ENCODE assay signal across 30 cellular contexts in genomic region chr16:84370723-84371552, GRCh38. TPM values are rescaled to one million over a fixed set of nuclear protein-coding genes. Genes with fewer than 3 reads are reported as not detected.
DNase-seq lines count a peak whose midpoint lies in the region; TF ChIP-seq lines count a peak whose summit lies in the region.
"Had no signal": no experiment of that assay in that cellular context is flagged by ENCODE, and none has a peak within 500 bp of the region (broad histone marks: within the 10 kb centered on the region; RNA-seq: fewer than 3 reads in every experiment).

No MANE protein-coding gene starts in this region.

- peak overlapping the region; percentile 99 for H3K4me3 Mint-ChIP-seq in Calu3 (ENCODE audit: low read depth, unreplicated experiment)
- no peak overlapping the region for H3K4me3 Mint-ChIP-seq in CD4-positive, alpha-beta memory T cell
- H3K4me3 Mint-ChIP-seq: activated CD8-positive, alpha-beta memory T cell treated with anti-CD3 and anti-CD28 coated beads, Interleukin-2, amount 10 ng/mL, durations not matched to agents 7 days and 5 days; activated T-cell treated with anti-CD3 and anti-CD28 coated beads, Interleukin-2, amount 50 U/mL, for 72 hours; naive thymus-derived CD4-positive, alpha-beta T cell had no signal

- DNase-seq in Calu3, result peak; percentile 36
- DNase-seq in trophoblast cell, result no peak
- DNase-seq in CD4-positive, alpha-beta memory T cell, result no peak
- DNase-seq in LoVo (ENCODE audit: low spot score), result no peak
- DNase-seq in posterior vena cava (ENCODE audit: low spot score), result no peak
- DNase-seq: activated CD4-positive, alpha-beta T cell treated with anti-CD3 and anti-CD28 coated beads, Interleukin-2, amount 50 U/mL, for 4 hours; activated CD4-positive, CD25-positive, alpha-beta regulatory T cell; activated CD8-positive, alpha-beta memory T cell treated with anti-CD3 and anti-CD28 coated beads, Interleukin-2, amount 10 ng/mL, durations not matched to agents 7 days and 5 days; activated T-cell treated with anti-CD3 and anti-CD28 coated beads, Interleukin-2, amount 50 U/mL, for 72 hours; glutamatergic neuron; Karpas-422; left ventricle myocardium inferior; MV-4-11; naive thymus-derived CD4-positive, alpha-beta T cell; NCI-H1436 treated with DMSO at 0.1 percent for 48 hours; NCI-H82; RPMI8226; sigmoid colon; stimulated activated CD4-positive, alpha-beta T cell treated with anti-CD3 and anti-CD28 coated beads, Interleukin-4, amount 100 ng/mL, for 1 hour; thyroid gland had no signal

- H3K14ac ChIP-seq in trophoblast cell (ENCODE audit: low read length), result no peak overlapping the region

- H3K36me3 ChIP-seq in Loucy (ENCODE audit: insufficient read depth, low read length) (no peaks in the 10 kb centered on the region), duodenal mucosa (ENCODE audit: control insufficient read depth in 1 of 2, insufficient read depth in 2 of 2, low read length in 2 of 2) (no peaks in the 10 kb centered on the region), muscle layer of duodenum (ENCODE audit: control insufficient read depth in 1 of 2, insufficient read depth in 2 of 2, low read length in 2 of 2) (no peaks in the 10 kb centered on the region), trophoblast cell (ENCODE audit: control insufficient read depth in 1 of 2, insufficient read depth in 2 of 2, low read length in 2 of 2) (no peaks in the 10 kb centered on the region)
- H3K36me3 ChIP-seq in CD4-positive, alpha-beta memory T cell (ENCODE audit: insufficient read depth, low read length), result no peaks in the 10 kb centered on the region
- H3K36me3 ChIP-seq: left ventricle myocardium inferior, prostate gland, sigmoid colon, SJSA1, thyroid gland had no signal

- CTCF ChIA-PET in Calu3 (lab: Charles Lee), result no interaction called here
- CTCF ChIA-PET in CD4-positive, alpha-beta memory T cell (lab: Charles Lee; ENCODE audit: partially characterized antibody), result no interaction called here

- H3K9ac ChIP-seq in Loucy (ENCODE audit: low read depth, low read length, poor library complexity, severe bottlenecking) (no peak overlapping the region), duodenal mucosa (ENCODE audit: low read depth in 1 of 2, low read length in 2 of 2) (peak overlapping the region; percentile 24 to 32), trophoblast cell (ENCODE audit: low read length) (no peak overlapping the region)

- H3K79me1 ChIP-seq in trophoblast cell (ENCODE audit: low read length), result peaks cover 3% of the 10 kb centered on the region

- H2AFZ ChIP-seq in Loucy (ENCODE audit: low read length) (no peak overlapping the region), trophoblast cell (ENCODE audit: insufficient read depth, low read length, poor library complexity) (no peak overlapping the region)

- TF ChIP-seq CTCF in Calu3 (IDR thresholded peaks at IDR 0.05; ENCODE audit: unreplicated experiment), result no peak
- TF ChIP-seq CTCF in Loucy (conservative IDR thresholded peaks at IDR 0.05; ENCODE audit: low read length), result no peak

- WGBS in trophoblast cell (ENCODE audit: extremely low coverage, insufficient coverage, insufficient read length), result no CpG with 5 or more reads among the region's 8 CpGs

- H3K4me3 ChIP-seq in Loucy (ENCODE audit: low read length, poor library complexity, severe bottlenecking) (no peak overlapping the region), duodenal mucosa (ENCODE audit: low read depth in 1 of 2, low read length in 2 of 2) (peak overlapping the region in 1 of 2 donors; percentile 83), muscle layer of duodenum (ENCODE audit: low read depth in 1 of 2, low read length in 2 of 2) (no peak overlapping the region), trophoblast cell (ENCODE audit: low read depth, low read length) (no peak overlapping the region)
- no peak overlapping the region for H3K4me3 ChIP-seq in CD4-positive, alpha-beta memory T cell (ENCODE audit: low read length in 2 of 2)
- H3K4me3 ChIP-seq: GM12878, left ventricle myocardium inferior, prostate gland, sigmoid colon, SJSA1, thyroid gland had no signal

- H3K27me3 ChIP-seq in Loucy (ENCODE audit: insufficient read depth, low read length, poor library complexity, severe bottlenecking) (no peaks in the 10 kb centered on the region), duodenal mucosa (ENCODE audit: control insufficient read depth in 1 of 2, insufficient read depth in 2 of 2, low read length in 2 of 2) (peaks cover 0 to 7% of the 10 kb centered on the region in 2 donors), muscle layer of duodenum (ENCODE audit: low read depth, low read length) (peaks cover 23% of the 10 kb centered on the region), trophoblast cell (ENCODE audit: insufficient read depth, low read length) (no peaks in the 10 kb centered on the region)
- peaks cover 4% of the 10 kb centered on the region for H3K27me3 ChIP-seq in CD4-positive, alpha-beta memory T cell (ENCODE audit: insufficient read depth, low read length)
- H3K27me3 ChIP-seq: thyroid gland had no signal

- no peak overlapping the region for H4K91ac ChIP-seq in trophoblast cell (ENCODE audit: low read depth, low read length)

- peak overlapping the region; percentile 94 for H3K27ac Mint-ChIP-seq in Calu3 (ENCODE audit: unreplicated experiment)
- no peak overlapping the region for H3K27ac Mint-ChIP-seq in CD4-positive, alpha-beta memory T cell
- H3K27ac Mint-ChIP-seq: activated CD8-positive, alpha-beta memory T cell treated with anti-CD3 and anti-CD28 coated beads, Interleukin-2, amount 10 ng/mL, durations not matched to agents 7 days and 5 days; activated T-cell treated with anti-CD3 and anti-CD28 coated beads, Interleukin-2, amount 50 U/mL, for 72 hours; naive thymus-derived CD4-positive, alpha-beta T cell had no signal

- H4K12ac ChIP-seq in trophoblast cell (ENCODE audit: low read depth, low read length), result no peak overlapping the region

- peaks cover 14% of the 10 kb centered on the region for H3K27me3 Mint-ChIP-seq in Calu3 (ENCODE audit: unreplicated experiment)
- H3K27me3 Mint-ChIP-seq in CD4-positive, alpha-beta memory T cell, result peaks cover 36 to 44% of the 10 kb centered on the region in 2 donors

- H3K9me3 ChIP-seq in Loucy (ENCODE audit: insufficient read depth, low read depth, low read length) (no peaks in the 10 kb centered on the region), duodenal mucosa (ENCODE audit: control insufficient read depth in 1 of 2, low read length in 2 of 2) (no peaks in the 10 kb centered on the region), muscle layer of duodenum (ENCODE audit: control insufficient read depth in 1 of 2, low read length in 2 of 2) (no peaks in the 10 kb centered on the region), trophoblast cell (ENCODE audit: insufficient read depth, low read depth, low read length) (no peaks in the 10 kb centered on the region)
- H3K9me3 ChIP-seq in CD4-positive, alpha-beta memory T cell (ENCODE audit: control insufficient read depth in 1 of 2, low read length in 2 of 2), result no peaks in the 10 kb centered on the region
- H3K9me3 ChIP-seq: left ventricle myocardium inferior, prostate gland, sigmoid colon, SJSA1, thyroid gland had no signal

- peaks cover 35% of the 10 kb centered on the region for H3K36me3 Mint-ChIP-seq in Calu3 (ENCODE audit: insufficient read depth, unreplicated experiment)
- no peaks in the 10 kb centered on the region for H3K36me3 Mint-ChIP-seq in CD4-positive, alpha-beta memory T cell
- H3K36me3 Mint-ChIP-seq: activated CD8-positive, alpha-beta memory T cell treated with anti-CD3 and anti-CD28 coated beads, Interleukin-2, amount 10 ng/mL, durations not matched to agents 7 days and 5 days; naive thymus-derived CD4-positive, alpha-beta T cell had no signal

- peak overlapping the region; percentile 17 for H3K4me2 ChIP-seq in Loucy (ENCODE audit: low read depth, low read length, poor library complexity, severe bottlenecking)
- H3K4me2 ChIP-seq in trophoblast cell (ENCODE audit: low read length), result no peak overlapping the region

- intact Hi-C loops in Calu3 (cut with micrococcal nuclease; ENCODE audit: unreplicated experiment) (no loop called here), posterior vena cava (cut with DNase I) (no loop called here)
- intact Hi-C loops in CD4-positive, alpha-beta memory T cell (cut with micrococcal nuclease), result no loop called here

- no peaks in the 10 kb centered on the region for H3K79me2 ChIP-seq in Loucy (ENCODE audit: insufficient read depth, low read length)
- H3K79me2 ChIP-seq in trophoblast cell (ENCODE audit: control insufficient read depth, insufficient read depth, low read length, poor library complexity), result peaks cover 3% of the 10 kb centered on the region

- H3K4me1 ChIP-seq in Loucy (ENCODE audit: insufficient read depth, low read length, poor library complexity, severe bottlenecking) (peaks cover 10% of the 10 kb centered on the region), duodenal mucosa (ENCODE audit: control insufficient read depth in 1 of 2, insufficient read depth in 2 of 2, low read length in 2 of 2) (peaks cover 31% of the 10 kb centered on the region in 2 donors), muscle layer of duodenum (ENCODE audit: control insufficient read depth in 1 of 2, insufficient read depth in 2 of 2, low read length in 2 of 2) (peaks cover 0 to 15% of the 10 kb centered on the region in 2 donors), trophoblast cell (ENCODE audit: control insufficient read depth in 1 of 2, insufficient read depth in 2 of 2, low read length in 2 of 2) (peaks cover 9 to 14% of the 10 kb centered on the region in 2 experiments)
- no peaks in the 10 kb centered on the region for H3K4me1 ChIP-seq in CD4-positive, alpha-beta memory T cell (ENCODE audit: insufficient read depth, low read length)
- H3K4me1 ChIP-seq: SJSA1 had no signal

- H3K27ac ChIP-seq in duodenal mucosa (ENCODE audit: low read depth, low read length), result peak overlapping the region; percentile 10
- peak overlapping the region; percentile 45 for H3K27ac ChIP-seq in muscle layer of duodenum (ENCODE audit: low read length)
- no peak overlapping the region for H3K27ac ChIP-seq in trophoblast cell (ENCODE audit: low read depth, low read length)
- no peak overlapping the region for H3K27ac ChIP-seq in CD4-positive, alpha-beta memory T cell (ENCODE audit: low read depth, low read length)
- H3K27ac ChIP-seq: HL-60, left ventricle myocardium inferior, sigmoid colon, SJSA1, thyroid gland had no signal

- H3K9me3 Mint-ChIP-seq in Calu3 (ENCODE audit: low read depth, unreplicated experiment), result no peaks in the 10 kb centered on the region
- H3K9me3 Mint-ChIP-seq in CD4-positive, alpha-beta memory T cell, result no peaks in the 10 kb centered on the region
- H3K9me3 Mint-ChIP-seq: activated T-cell treated with anti-CD3 and anti-CD28 coated beads, Interleukin-2, amount 50 U/mL, for 72 hours had no signal

- peaks cover 37% of the 10 kb centered on the region for H3K4me1 Mint-ChIP-seq in Calu3 (ENCODE audit: low read depth, unreplicated experiment)
- peaks cover 6 to 24% (median 11%) of the 10 kb centered on the region in 4 donors for H3K4me1 Mint-ChIP-seq in CD4-positive, alpha-beta memory T cell

- H3K18ac ChIP-seq in trophoblast cell (ENCODE audit: low read length), result no peak overlapping the region

- no TSS peak for BruUV-seq in Calu3 (replicated peaks; lab: Mats Ljungman, UMichigan)

- H4K8ac ChIP-seq in trophoblast cell (ENCODE audit: low read depth, low read length), result no peak overlapping the region

- no peaks in the 10 kb centered on the region for H3K9me2 ChIP-seq in Loucy (replicated peaks; ENCODE audit: low read depth, low read length)

- POLR2A ChIA-PET in CD4-positive, alpha-beta memory T cell (lab: Charles Lee; ENCODE audit: partially characterized antibody), result no interaction called here

- no peaks in the 10 kb centered on the region for H3F3A ChIP-seq in Loucy (ENCODE audit: low read depth)

- H2BK120ac ChIP-seq in trophoblast cell (ENCODE audit: insufficient read depth, low read length, poor library complexity), result no peak overlapping the region

- H2BK5ac ChIP-seq in trophoblast cell (ENCODE audit: low read depth, low read length, poor library complexity), result no peak overlapping the region

- no peak overlapping the region for H3K23ac ChIP-seq in trophoblast cell (ENCODE audit: low read length)

- H4K20me1 ChIP-seq in Loucy (ENCODE audit: insufficient read depth, low read length, poor library complexity, severe bottlenecking), result no peaks in the 10 kb centered on the region

- H3K4ac ChIP-seq in trophoblast cell (ENCODE audit: low read depth, low read length), result no peak overlapping the region

- no peak overlapping the region for H2AK5ac ChIP-seq in trophoblast cell (ENCODE audit: low read length)

- no peak overlapping the region for H2BK12ac ChIP-seq in trophoblast cell (ENCODE audit: low read length)

RNA-seq across cellular contexts. Expression of gene ATP2C2, which starts 2.6 kb away (rescaled TPM):
- total RNA-seq in Calu3 (2022) (30.5 and 33.9 TPM in 2 replicates), posterior vena cava (under 1 TPM; 0.10 to 0.19 TPM)
- polyA plus RNA-seq in trophoblast cell (2013), result 10.4 and 10.8 TPM in 2 replicates
- total RNA-seq in CD4-positive, alpha-beta memory T cell, result not detected
- polyA plus RNA-seq in CD4-positive, alpha-beta memory T cell, result not detected
- total RNA-seq: activated CD8-positive, alpha-beta memory T cell treated with anti-CD3 and anti-CD28 coated beads, Interleukin-2, amount 10 ng/mL, durations not matched to agents 7 days and 5 days; cardiac septum; fibroblast of villous mesenchyme; GM12878; H4; left ventricle myocardium inferior; naive thymus-derived CD4-positive, alpha-beta T cell; SJSA1 had no signal

Comparison
In these comparisons a context has a peak if more than half of its experiments do, and no peak if none do; other contexts are left out.
1. H3K9ac ChIP-seq: peak in duodenal mucosa (2 of 2); none in Loucy (single experiment) and trophoblast cell (single experiment).
2. H3K27ac ChIP-seq: peak in duodenal mucosa (single experiment) and muscle layer of duodenum (single experiment); none in trophoblast cell (single experiment) and CD4-positive, alpha-beta memory T cell (single experiment).
3. RNA of gene ATP2C2, which starts 2.6 kb away (total RNA-seq): 30.5 to 33.9 TPM in Calu3; 0.10 to 0.19 TPM in posterior vena cava and not detected in CD4-positive, alpha-beta memory T cell; every median in the first group is over 10 times any median in the second.